Comparison of ENCODE assay signal across 28 cellular contexts in the genomic region with DNA sequence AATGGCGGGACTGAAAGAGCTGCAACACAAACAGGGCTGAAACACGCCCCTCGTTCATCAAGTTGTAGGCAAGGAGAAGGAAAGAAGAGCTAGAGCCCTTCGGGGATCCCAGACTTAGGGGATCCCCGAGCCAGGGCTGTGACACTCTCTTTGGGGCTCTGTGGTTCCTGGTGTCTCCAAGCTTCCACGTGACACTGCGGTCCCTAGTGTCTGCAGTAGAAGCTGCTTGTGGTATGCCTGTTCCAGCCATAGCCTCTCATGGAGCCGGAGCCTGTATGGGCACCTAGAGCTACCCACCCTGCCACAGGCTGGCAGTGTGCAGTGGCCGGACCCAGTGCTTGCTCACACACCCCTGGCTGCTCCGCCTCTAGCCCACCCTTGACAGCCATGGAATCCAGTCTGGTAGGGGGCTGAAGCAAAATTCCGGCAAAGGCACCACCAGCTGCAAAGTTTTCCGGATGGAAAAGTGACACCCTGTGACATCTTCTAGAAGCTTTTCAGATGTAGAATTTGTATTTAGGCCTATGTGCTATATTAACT.
"Had no signal": no experiment of that assay in that cellular context is flagged by ENCODE, and none has a peak within 500 bp of the region (broad histone marks: within the 10 kb centered on the region; RNA-seq: fewer than 3 reads in every experiment).

No MANE protein-coding gene starts in this region.

- H3K4me1 Mint-ChIP-seq: activated CD4-positive, alpha-beta T cell treated with anti-CD3 and anti-CD28 coated beads, Interleukin-2, amount 10 ng/mL, durations not matched to agents 24 days and 14 days; activated naive CD4-positive, alpha-beta T cell treated with anti-CD3 and anti-CD28 coated beads, Interleukin-2, amount 10 ng/mL, durations not matched to agents 7 days and 5 days; activated naive CD8-positive, alpha-beta T cell treated with anti-CD3 and anti-CD28 coated beads, Interleukin-2, amount 50 U/mL, for 24 hours had no signal

- H3K4me3 ChIP-seq: SJCRH30, SK-N-MC had no signal

- H3K36me3 Mint-ChIP-seq: activated naive CD4-positive, alpha-beta T cell treated with anti-CD3 and anti-CD28 coated beads, Interleukin-2, amount 10 ng/mL, durations not matched to agents 7 days and 5 days; activated naive CD8-positive, alpha-beta T cell had no signal

- DNase-seq: activated CD4-positive, alpha-beta T cell treated with anti-CD3 and anti-CD28 coated beads, Interleukin-2, amount 10 ng/mL, durations not matched to agents 24 days and 14 days; activated CD4-positive, alpha-beta T cell treated with anti-CD3 and anti-CD28 coated beads, Interleukin-2, amount 50 U/mL, for 4 hours; activated CD8-positive, alpha-beta T cell treated with anti-CD3 and anti-CD28 coated beads, Interleukin-2, amount 10 ng/mL, durations not matched to agents 7 days and 5 days; activated gamma-delta T cell; activated naive CD4-positive, alpha-beta T cell treated with anti-CD3 and anti-CD28 coated beads, Interleukin-2, amount 10 ng/mL, durations not matched to agents 7 days and 5 days; activated naive CD8-positive, alpha-beta T cell treated with anti-CD3 and anti-CD28 coated beads, Interleukin-2, amount 50 U/mL, for 24 hours; activated T-cell treated with anti-CD3 and anti-CD28 coated beads, Interleukin-2, amount 50 U/mL, for 24 hours; brain microvascular endothelial cell; Karpas-422; KBM-7; NCI-H1105; NCI-H1417 treated with DMSO at 0.1 percent for 48 hours; NCI-H187 treated with DMSO at 0.1 percent for 48 hours; NCI-H2081; NCI-H2171 treated with DMSO at 0.1 percent for 48 hours; NCI-H2227 treated with DMSO at 0.1 percent for 48 hours; NCI-H446 treated with DMSO at 0.1 percent for 48 hours; NCI-H524; NCI-H69; NCI-H82; SHP77; SJCRH30 had no signal

- H3K27me3 Mint-ChIP-seq: activated CD4-positive, alpha-beta T cell treated with anti-CD3 and anti-CD28 coated beads, Interleukin-2, amount 10 ng/mL, durations not matched to agents 24 days and 14 days; activated naive CD4-positive, alpha-beta T cell treated with anti-CD3 and anti-CD28 coated beads, Interleukin-2, amount 10 ng/mL, durations not matched to agents 7 days and 5 days; activated naive CD8-positive, alpha-beta T cell; activated naive CD8-positive, alpha-beta T cell treated with anti-CD3 and anti-CD28 coated beads, Interleukin-2, amount 50 U/mL, for 24 hours; activated T-cell treated with anti-CD3 and anti-CD28 coated beads, Interleukin-2, amount 50 U/mL, for 24 hours had no signal

- H3K27me3 ChIP-seq: brain microvascular endothelial cell, SJCRH30 had no signal

- H3K27ac Mint-ChIP-seq: activated CD4-positive, alpha-beta T cell treated with anti-CD3 and anti-CD28 coated beads, Interleukin-2, amount 10 ng/mL, durations not matched to agents 24 days and 14 days; activated CD8-positive, alpha-beta T cell treated with anti-CD3 and anti-CD28 coated beads, Interleukin-2, amount 10 ng/mL, durations not matched to agents 7 days and 5 days; activated naive CD4-positive, alpha-beta T cell treated with anti-CD3 and anti-CD28 coated beads, Interleukin-2, amount 10 ng/mL, durations not matched to agents 7 days and 5 days; activated naive CD8-positive, alpha-beta T cell; activated naive CD8-positive, alpha-beta T cell treated with anti-CD3 and anti-CD28 coated beads, Interleukin-2, amount 50 U/mL, for 24 hours; activated T-cell treated with anti-CD3 and anti-CD28 coated beads, Interleukin-2, amount 50 U/mL, for 24 hours; activated T-helper 2 cell treated with anti-CD3 and anti-CD28 coated beads, Interferon-gamma antibody, Interleukin-2, Interleukin-4, amounts not matched to agents 10 μg/mL and 5 μg/mL and 100 μg/mL, durations not matched to agents 14 hours and 24 hours and 36 hours; T-helper 1 cell treated with Interleukin-12 subunit alpha and Interleukin-12 subunit beta and Interleukin-4 antibody, amounts not matched to agents 30 μg/mL and 1 μg/mL, for 36 hours; T-helper 2 cell treated with Interferon-gamma antibody and Interleukin-4, amounts not matched to agents 5 μg/mL and 100 μg/mL, for 36 hours had no signal

- H3K36me3 ChIP-seq: brain microvascular endothelial cell, SJCRH30 had no signal

- H3K4me1 ChIP-seq: SJCRH30 had no signal

- H3K9me3 Mint-ChIP-seq: activated CD4-positive, alpha-beta T cell treated with anti-CD3 and anti-CD28 coated beads, Interleukin-2, amount 10 ng/mL, durations not matched to agents 24 days and 14 days; activated T-helper 2 cell treated with anti-CD3 and anti-CD28 coated beads, Interferon-gamma antibody, Interleukin-2, Interleukin-4, amounts not matched to agents 10 μg/mL and 5 μg/mL and 100 μg/mL, durations not matched to agents 14 hours and 24 hours and 36 hours; T-helper 1 cell treated with Interleukin-12 subunit alpha and Interleukin-12 subunit beta and Interleukin-4 antibody, amounts not matched to agents 30 μg/mL and 1 μg/mL, for 36 hours had no signal

- H3K4me3 Mint-ChIP-seq: activated CD4-positive, alpha-beta T cell treated with anti-CD3 and anti-CD28 coated beads, Interleukin-2, amount 10 ng/mL, durations not matched to agents 24 days and 14 days; activated CD8-positive, alpha-beta T cell treated with anti-CD3 and anti-CD28 coated beads, Interleukin-2, amount 10 ng/mL, durations not matched to agents 7 days and 5 days; activated naive CD4-positive, alpha-beta T cell treated with anti-CD3 and anti-CD28 coated beads, Interleukin-2, amount 10 ng/mL, durations not matched to agents 7 days and 5 days; activated naive CD8-positive, alpha-beta T cell; activated naive CD8-positive, alpha-beta T cell treated with anti-CD3 and anti-CD28 coated beads, Interleukin-2, amount 50 U/mL, for 24 hours; activated T-cell treated with anti-CD3 and anti-CD28 coated beads, Interleukin-2, amount 50 U/mL, for 24 hours; T-helper 1 cell treated with Interleukin-12 subunit alpha and Interleukin-12 subunit beta and Interleukin-4 antibody, amounts not matched to agents 30 μg/mL and 1 μg/mL, for 36 hours; T-helper 2 cell treated with Interferon-gamma antibody and Interleukin-4, amounts not matched to agents 5 μg/mL and 100 μg/mL, for 36 hours had no signal

- H3K27ac ChIP-seq: brain microvascular endothelial cell, SJCRH30, SK-N-MC had no signal

- ATAC-seq: activated CD8-positive, alpha-beta T cell treated with anti-CD3 and anti-CD28 coated beads, Interleukin-2, amount 10 ng/mL, durations not matched to agents 7 days and 5 days; activated naive CD8-positive, alpha-beta T cell treated with anti-CD3 and anti-CD28 coated beads, Interleukin-2, amount 50 U/mL, for 24 hours; Panc1 had no signal
